12 cellular contexts compared by ENCODE assay signal in the genomic region with DNA sequence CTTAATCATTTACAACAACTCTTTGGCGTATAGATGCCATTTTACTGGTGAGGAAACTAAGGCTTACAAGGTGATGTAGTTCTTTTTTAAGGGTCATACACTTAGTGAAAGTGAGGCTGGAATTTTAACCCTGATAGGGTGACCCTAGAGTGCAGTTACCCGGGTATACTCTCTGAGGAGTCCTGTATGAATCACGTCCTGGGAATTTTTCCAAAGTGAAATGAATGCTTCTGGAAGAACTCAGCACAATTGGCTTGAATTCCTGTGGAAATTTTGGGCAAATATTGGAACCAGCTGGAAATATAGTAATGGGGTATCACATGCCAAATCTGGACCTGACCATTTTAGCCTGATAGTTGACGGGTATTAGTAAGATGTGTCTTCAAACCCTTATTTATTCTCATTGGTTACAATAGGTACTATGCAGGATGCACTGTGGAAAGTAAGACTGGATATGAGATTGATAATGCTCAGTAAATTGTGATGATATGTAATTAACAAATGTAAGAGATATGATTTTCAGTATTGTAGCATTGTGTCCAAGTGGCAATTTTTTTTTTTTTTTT. TPM values are rescaled to one million over a fixed set of nuclear protein-coding genes. Genes with fewer than 3 reads are reported as not detected.
DNase-seq lines count a peak whose midpoint lies in the region; ATAC-seq and TF ChIP-seq lines count a peak whose summit lies in the region.
"Had no signal": no experiment of that assay in that cellular context is flagged by ENCODE, and none has a peak within 500 bp of the region (broad histone marks: within the 10 kb centered on the region; RNA-seq: fewer than 3 reads in every experiment).

No MANE protein-coding gene starts in this region.

- H3K9me3 ChIP-seq in HCT116 (ENCODE audit: control insufficient read depth in 1 of 2, insufficient read depth in 1 of 2, low read depth in 1 of 2, low read length in 2 of 2) = no peaks in the 10 kb centered on the region
- H3K9me3 ChIP-seq in ovary = no peaks in the 10 kb centered on the region

- no peak overlapping the region for H2AFZ ChIP-seq in HCT116 (ENCODE audit: low read depth, low read length, poor library complexity, severe bottlenecking)

- no peak overlapping the region for H3K27ac ChIP-seq in HCT116 (ENCODE audit: low read depth, low read length)
- no peak overlapping the region for H3K27ac ChIP-seq in ovary

- RAD21 ChIA-PET in HCT116 (lab: Charles Lee; ENCODE audit: low non-redundant PET in 1 of 2, low total read pairs in 2 of 2, uncharacterized antibody in 2 of 2, unreplicated experiment in 2 of 2) = no interaction called here

- 39 to 52% methylated on average over 4 of the region's 4 CpGs for WGBS in lower leg skin, 2 donors
- WGBS in ovary, 3 donors = 22 to 31% (median 24%) methylated on average over 4 of the region's 4 CpGs

- no TSS peak for BruUV-seq in HCT116 (replicated peaks; lab: Mats Ljungman, UMichigan)

- POLR2A ChIA-PET in HCT116 (lab: Charles Lee) = interaction anchor here (1.2 kb wide), 1 partner anchor 10 kb away, joined by 4 read pairs; no protein-coding TSS in a partner anchor

- TF ChIP-seq POLR2A in HCT116 (IDR thresholded peaks at IDR 0.05; ENCODE audit: borderline replicate concordance, extremely low read depth, insufficient read depth, insufficient read length) (no peak), lower leg skin (IDR thresholded peaks at IDR 0.05) (no peak), ovary (IDR thresholded peaks at IDR 0.05) (no peak)

- no peak overlapping the region for H3K4me2 ChIP-seq in HCT116 (ENCODE audit: low read length)

- H3K4me3 ChIP-seq in HCT116 (replicated peaks in 1 of 2; ENCODE audit: low read depth in 1 of 2, low read length in 2 of 2) (no peak overlapping the region), lower leg skin (ENCODE audit: low read depth, poor library complexity, severe bottlenecking) (no peak overlapping the region), ovary (no peak overlapping the region)

- no peaks in the 10 kb centered on the region for H3K27me3 ChIP-seq in HCT116 (ENCODE audit: insufficient read depth, low read length)
- no peaks in the 10 kb centered on the region for H3K27me3 ChIP-seq in ovary

- H3K36me3 ChIP-seq in HCT116 (ENCODE audit: control insufficient read depth in 1 of 2, insufficient read depth in 2 of 2, low read length in 2 of 2) (peaks cover 51 to 52% of the 10 kb centered on the region in 2 experiments), ovary (no peaks in the 10 kb centered on the region)

- peak; percentile 68; the same call in 1 of the 2 replicates for ATAC-seq in HCT116
- peak; percentile 87 for ATAC-seq in Right ventricle myocardium superior (ENCODE audit: poor library complexity)
- no peak for ATAC-seq in HG03521 (IDR thresholded peaks at IDR 0.05; ENCODE audit: unreplicated experiment)
- ATAC-seq: activated CD4-positive, alpha-beta T cell treated with anti-CD3 and anti-CD28 coated beads for 36 hours; activated naive CD8-positive, alpha-beta T cell treated with anti-CD3 and anti-CD28 coated beads, Interleukin-2, amount 50 U/mL, for 24 hours had no signal

- no peak for TF ChIP-seq RAD21 in HCT116 (IDR thresholded peaks at IDR 0.05; ENCODE audit: low read depth)

- intact Hi-C loops in HCT116 (cut with micrococcal nuclease) (no loop called here), Right ventricle myocardium superior (cut with DNase I) (no loop called here), lower leg skin (cut with DNase I; ENCODE audit: low total_unique reads) (no loop called here), ovary (cut with DNase I) (no loop called here)

- CTCF ChIA-PET in HCT116 (lab: Charles Lee) = interaction anchor here (0.9 to 1.8 kb wide), 3 partner anchors 10 to 111 kb away, joined by 3 to 11 read pairs (median 8); no protein-coding TSS in a partner anchor

- no peak for DNase-seq in HCT116 (ENCODE audit: low read depth, low spot score)
- DNase-seq in amniotic stem cell (lab: John Stamatoyannopoulos, UW) = peak; percentile 66
- DNase-seq in Right ventricle myocardium superior = no peak
- peak; percentile 94 for DNase-seq in stromal cell of bone marrow (ENCODE audit: low read depth)
- no peak for DNase-seq in lower leg skin (ENCODE audit: low spot score in 2 of 2)
- DNase-seq in ovary = no peak
- no peak for DNase-seq in SKM-1 (lab: John Stamatoyannopoulos, UW; ENCODE audit: unreplicated experiment)
- DNase-seq: activated CD4-positive, alpha-beta T cell treated with anti-CD3 and anti-CD28 coated beads for 36 hours; activated naive CD8-positive, alpha-beta T cell treated with anti-CD3 and anti-CD28 coated beads, Interleukin-2, amount 50 U/mL, for 24 hours; nucleus accumbens; OCI-M1 had no signal

- TF ChIP-seq CTCF in HCT116 (IDR thresholded peaks at IDR 0.05 in 2 of 3, conservative IDR thresholded peaks at IDR 0.05 in 1 of 3; ENCODE audit: borderline replicate concordance in 1 of 3, insufficient read depth in 1 of 3, low read depth in 2 of 3, low read length in 2 of 3) (no peak), lower leg skin (IDR thresholded peaks at IDR 0.05) (no peak), ovary (IDR thresholded peaks at IDR 0.05) (no peak)

- TF ChIP-seq EP300 in ovary (IDR thresholded peaks at IDR 0.05) = no peak

- H3K9ac ChIP-seq in HCT116 (ENCODE audit: low read length) = no peak overlapping the region

- peaks cover 30% of the 10 kb centered on the region for H4K20me1 ChIP-seq in HCT116 (ENCODE audit: insufficient read depth)

- H3K79me2 ChIP-seq in HCT116 (ENCODE audit: insufficient read depth, low read length) = peaks cover 73% of the 10 kb centered on the region

- H3K4me1 ChIP-seq in HCT116 (ENCODE audit: control insufficient read depth in 1 of 2, insufficient read depth in 2 of 2, low read length in 2 of 2) (peaks cover 2 to 12% of the 10 kb centered on the region in 2 experiments; a peak in 2 of 4 replicates), ovary (ENCODE audit: insufficient read depth) (peaks cover 1% of the 10 kb centered on the region)

- H3K9me2 ChIP-seq in HCT116 (ENCODE audit: insufficient read depth) = no peaks in the 10 kb centered on the region

TF ChIP-seq in HCT116, 20 proteins besides CTCF, POLR2A, EP300 and RAD21:
- TF ChIP-seq POLR2AphosphoS5 (IDR thresholded peaks at IDR 0.05; ENCODE audit: low read depth, low read length) = no peak
- no peak for TF ChIP-seq FOSL1 (IDR thresholded peaks at IDR 0.05; ENCODE audit: low read depth)
- TF ChIP-seq ELF1 (IDR thresholded peaks at IDR 0.05; ENCODE audit: borderline replicate concordance, low read depth) = no peak
- no peak for TF ChIP-seq REST (IDR thresholded peaks at IDR 0.05; ENCODE audit: low read depth)
- TF ChIP-seq CEBPB (IDR thresholded peaks at IDR 0.05; ENCODE audit: low read depth) = no peak
- no peak for TF ChIP-seq EZH2 (IDR thresholded peaks at IDR 0.05)

RNA-seq across cellular contexts. Expression of gene SUB1, which starts 14.8 kb away (rescaled TPM):
- total RNA-seq in HCT116 (2021; ENCODE audit: unreplicated experiment) = 216 TPM
- 51.1 and 99.3 TPM in 2 replicates for polyA plus RNA-seq in HCT116 (2012)
- total RNA-seq in Right ventricle myocardium superior = 175 TPM
- 100 to 1,000 TPM in 2 of 4 donors, 10 to 100 TPM in 2; 63.0 to 137 (median 102) TPM for total RNA-seq in lower leg skin
- 100 to 1,000 TPM; 112 to 180 (median 124) TPM for total RNA-seq in ovary
- 100 to 1,000 TPM in 1 of 2 donors, 10 to 100 TPM in 1; 91.9 to 185 TPM for polyA plus RNA-seq in ovary

Comparison
In these comparisons a context has a peak if more than half of its experiments do, and no peak if none do; other contexts are left out.
1. DNase-seq: peak in amniotic stem cell (single experiment) and stromal cell of bone marrow (single experiment); none in HCT116 (single experiment), Right ventricle myocardium superior (single experiment), lower leg skin (0 of 2), ovary (0 of 5) and SKM-1 (single experiment).